ENCODE assay signal across 8 cellular contexts in the genomic region with DNA sequence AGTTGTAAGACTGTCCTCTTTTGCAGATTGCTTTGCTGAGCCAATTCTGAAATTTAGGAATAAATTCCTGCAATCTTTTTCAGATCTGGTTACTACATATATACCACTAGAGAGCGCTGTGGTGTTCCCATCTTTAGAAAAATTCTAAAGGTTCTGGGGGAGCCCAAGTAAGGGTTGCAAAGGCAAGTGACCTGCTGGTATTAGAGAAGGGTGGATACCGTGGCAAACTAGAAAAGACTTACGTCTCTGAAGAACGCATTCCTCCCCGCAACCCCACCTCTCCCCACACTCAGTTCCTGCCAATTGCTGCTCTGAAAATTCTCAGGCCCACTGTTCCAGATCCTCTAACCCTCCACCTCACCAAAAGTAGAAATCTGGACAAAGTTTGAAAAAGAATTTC. TPM values are rescaled to one million over a fixed set of nuclear protein-coding genes. Genes with fewer than 3 reads are reported as not detected.
A peak's percentile ranks its signal among the peaks of the same experiment; 100 is the strongest.
DNase-seq lines count a peak whose midpoint lies in the region; TF ChIP-seq lines count a peak whose summit lies in the region.

No MANE protein-coding gene starts in this region.

- peak; percentile 60 for DNase-seq in DMS 273 (lab: John Stamatoyannopoulos, UW; ENCODE audit: unreplicated experiment)
- no peak for DNase-seq in DMS 273 treated with DMSO at 0.1 percent for 48 hours (lab: John Stamatoyannopoulos, UW)
- DNase-seq in GM20000 (ENCODE audit: low spot score), result peak; percentile 52
- DNase-seq in NCI-H774 (lab: John Stamatoyannopoulos, UW), result peak; percentile 21
- peak; percentile 20 for DNase-seq in cerebellar cortex (ENCODE audit: low spot score)
- no peak for DNase-seq in mesothelial cell of epicardium (ENCODE audit: low spot score in 2 of 2, unreplicated experiment in 2 of 2)
- no peak for DNase-seq in islet precursor cell
- DNase-seq in NCI-H510A (lab: John Stamatoyannopoulos, UW), result no peak

- peak; percentile 23 for TF ChIP-seq CTCF in GM20000 (IDR thresholded peaks at IDR 0.05; ENCODE audit: extremely low read depth, missing control alignments)
- TF ChIP-seq CTCF in mesothelial cell of epicardium (IDR thresholded peaks at IDR 0.05; ENCODE audit: unreplicated experiment), result peak; percentile 57

- no peaks in the 10 kb centered on the region for H3K27me3 Mint-ChIP-seq in mesothelial cell of epicardium (ENCODE audit: low read depth)

- no peak overlapping the region for H3K4me3 Mint-ChIP-seq in mesothelial cell of epicardium

- H3K4me1 Mint-ChIP-seq in mesothelial cell of epicardium, result peaks cover 12% of the 10 kb centered on the region

- H3K9me3 Mint-ChIP-seq in mesothelial cell of epicardium, result no peaks in the 10 kb centered on the region

- no peaks in the 10 kb centered on the region for H3K36me3 Mint-ChIP-seq in mesothelial cell of epicardium

- no peak overlapping the region for H3K27ac Mint-ChIP-seq in mesothelial cell of epicardium

RNA-seq across cellular contexts. Expression of a gene that starts 48.5 kb away (rescaled TPM):
- 1.0 to 2.7 TPM (median 1.1 TPM) in 3 replicates for total RNA-seq in mesothelial cell of epicardium

Comparison
In these comparisons a context has a peak if more than half of its experiments do, and no peak if none do; other contexts are left out.
1. DNase-seq: peak in DMS 273 (single experiment), GM20000 (single experiment), NCI-H774 (single experiment) and cerebellar cortex (single experiment); none in DMS 273 treated with DMSO at 0.1 percent for 48 hours (single experiment), mesothelial cell of epicardium (0 of 2), islet precursor cell (single experiment) and NCI-H510A (single experiment).